ENCODE assay signal across 13 cellular contexts in the genomic region with DNA sequence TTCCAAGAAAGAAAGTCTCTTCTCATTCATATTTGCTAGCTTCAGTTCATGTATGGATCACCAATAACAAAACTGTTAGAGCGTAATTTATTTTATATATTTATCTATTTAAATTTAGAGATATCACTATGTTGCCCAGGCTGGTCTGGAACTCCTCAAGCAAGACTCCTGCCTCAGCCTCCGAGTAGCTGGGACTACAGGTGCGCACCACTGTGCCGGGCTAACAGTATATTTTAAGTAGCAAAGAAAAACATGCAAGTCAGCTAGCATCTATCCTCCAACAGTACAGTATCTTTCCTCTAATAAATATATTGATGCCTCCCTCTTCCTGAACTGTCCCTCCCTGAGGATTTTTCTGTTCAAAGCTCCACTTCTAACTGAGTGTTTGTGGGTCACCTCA. TPM values are rescaled to one million over a fixed set of nuclear protein-coding genes. Genes with fewer than 3 reads are reported as not detected.
DNase-seq lines count a peak whose midpoint lies in the region; ATAC-seq and TF ChIP-seq lines count a peak whose summit lies in the region.
"Had no signal": no experiment of that assay in that cellular context is flagged by ENCODE, and none has a peak within 500 bp of the region (broad histone marks: within the 10 kb centered on the region; RNA-seq: fewer than 3 reads in every experiment).

No MANE protein-coding gene starts in this region.

- H3K4me1 ChIP-seq in effector memory CD4-positive, alpha-beta T cell (ENCODE audit: control insufficient read depth, insufficient read depth, low read length, poor library complexity, severe bottlenecking): peaks cover 7% of the 10 kb centered on the region
- no peaks in the 10 kb centered on the region for H3K4me1 ChIP-seq in A673 (ENCODE audit: insufficient read depth, low read length, poor library complexity, severe bottlenecking)

- peak overlapping the region; percentile 79 for H3K27ac Mint-ChIP-seq in activated naive CD4-positive, alpha-beta T cell treated with anti-CD3 and anti-CD28 coated beads, Interleukin-2, amount 50 U/mL, for 24 hours
- H3K27ac Mint-ChIP-seq in activated naive CD4-positive, alpha-beta T cell treated with anti-CD3 and anti-CD28 coated beads, Interleukin-2, amount 50 U/mL, for 72 hours: no peak overlapping the region
- peak overlapping the region; percentile 84 to 93 for H3K27ac Mint-ChIP-seq in T-cell
- H3K27ac Mint-ChIP-seq in stimulated activated memory B cell treated with anti-CD40 and anti-IgM and Interleukin-4, amounts not matched to agents 10 μg/mL and 1 μg/mL and 100 μg/mL, for 72 hours: peak overlapping the region; percentile 88

- no peak overlapping the region for H3K4me3 ChIP-seq in effector memory CD4-positive, alpha-beta T cell (ENCODE audit: insufficient read depth, low read depth, low read length, poor library complexity, severe bottlenecking)
- no peak overlapping the region for H3K4me3 ChIP-seq in A673 (ENCODE audit: low read depth, low read length, poor library complexity, severe bottlenecking)
- H3K4me3 ChIP-seq: coronary artery, lung had no signal

- no peaks in the 10 kb centered on the region for H3K27me3 ChIP-seq in effector memory CD4-positive, alpha-beta T cell (replicated peaks; ENCODE audit: control insufficient read depth, insufficient read depth, low read length, poor library complexity, severe bottlenecking)
- H3K27me3 ChIP-seq in A673 (replicated peaks; ENCODE audit: insufficient read depth, low read depth, low read length, poor library complexity): no peaks in the 10 kb centered on the region

- H3K9me3 Mint-ChIP-seq in activated naive CD4-positive, alpha-beta T cell treated with anti-CD3 and anti-CD28 coated beads, Interleukin-2, amount 50 U/mL, for 24 hours: no peaks in the 10 kb centered on the region
- no peaks in the 10 kb centered on the region for H3K9me3 Mint-ChIP-seq in activated naive CD4-positive, alpha-beta T cell treated with anti-CD3 and anti-CD28 coated beads, Interleukin-2, amount 50 U/mL, for 72 hours
- no peaks in the 10 kb centered on the region for H3K9me3 Mint-ChIP-seq in T-cell
- H3K9me3 Mint-ChIP-seq in stimulated activated memory B cell treated with anti-CD40 and anti-IgM and Interleukin-4, amounts not matched to agents 10 μg/mL and 1 μg/mL and 100 μg/mL, for 72 hours: no peaks in the 10 kb centered on the region

- intact Hi-C loops in A673 (cut with micrococcal nuclease; ENCODE audit: unreplicated experiment): no loop called here

- peaks cover 4% of the 10 kb centered on the region for H3K36me3 Mint-ChIP-seq in activated naive CD4-positive, alpha-beta T cell treated with anti-CD3 and anti-CD28 coated beads, Interleukin-2, amount 50 U/mL, for 24 hours
- peaks cover 0 to 2% of the 10 kb centered on the region in 2 donors for H3K36me3 Mint-ChIP-seq in activated naive CD4-positive, alpha-beta T cell treated with anti-CD3 and anti-CD28 coated beads, Interleukin-2, amount 50 U/mL, for 72 hours
- H3K36me3 Mint-ChIP-seq in T-cell: peaks cover 3% of the 10 kb centered on the region
- H3K36me3 Mint-ChIP-seq in stimulated activated memory B cell treated with anti-CD40 and anti-IgM and Interleukin-4, amounts not matched to agents 10 μg/mL and 1 μg/mL and 100 μg/mL, for 72 hours: peaks cover 30% of the 10 kb centered on the region

- POLR2A ChIA-PET in T-cell (lab: Charles Lee) (no interaction called here), A673 (lab: Charles Lee; ENCODE audit: low non-redundant PET) (interaction anchor here (0.6 kb wide), 1 partner anchor 50 kb away, joined by 7 read pairs; no protein-coding TSS in a partner anchor)

- DNase-seq in activated naive CD4-positive, alpha-beta T cell treated with anti-CD3 and anti-CD28 coated beads, Interleukin-2, amount 50 U/mL, for 72 hours (ENCODE audit: low spot score in 2 of 2): no peak
- DNase-seq in T-cell: no peak
- DNase-seq in effector memory CD4-positive, alpha-beta T cell: no peak
- DNase-seq in A673 (ENCODE audit: low spot score): no peak
- DNase-seq in stimulated activated naive CD4-positive, alpha-beta T cell treated with Interleukin-2 at 50 U/mL for 16 hours (lab: John Stamatoyannopoulos, UW): no peak
- DNase-seq in occipital lobe (lab: John Stamatoyannopoulos, UW): no peak
- DNase-seq: amniotic stem cell, DMS79, NCI-H446 treated with DMSO at 0.1 percent for 48 hours had no signal

- H3K36me3 ChIP-seq in effector memory CD4-positive, alpha-beta T cell (ENCODE audit: control insufficient read depth, insufficient read depth, low read length): no peaks in the 10 kb centered on the region
- H3K36me3 ChIP-seq in A673 (ENCODE audit: insufficient read depth, low read length, poor library complexity, severe bottlenecking): no peaks in the 10 kb centered on the region

- ATAC-seq in activated naive CD4-positive, alpha-beta T cell treated with anti-CD3 and anti-CD28 coated beads, Interleukin-2, amount 50 U/mL, for 72 hours: no peak
- no peak for ATAC-seq in T-cell (replicated peaks in 1 of 4)
- no peak for ATAC-seq in stimulated activated memory B cell treated with anti-CD40 and anti-IgM and Interleukin-4, amounts not matched to agents 10 μg/mL and 1 μg/mL and 100 μg/mL, for 72 hours

- BruUV-seq in A673 (replicated peaks; lab: Mats Ljungman, UMichigan): no TSS peak

- peak overlapping the region; percentile 54 for H3K4me3 Mint-ChIP-seq in activated naive CD4-positive, alpha-beta T cell treated with anti-CD3 and anti-CD28 coated beads, Interleukin-2, amount 50 U/mL, for 24 hours
- H3K4me3 Mint-ChIP-seq in T-cell: peak overlapping the region in 2 of 3 donors; percentile 37 to 55
- H3K4me3 Mint-ChIP-seq in stimulated activated memory B cell treated with anti-CD40 and anti-IgM and Interleukin-4, amounts not matched to agents 10 μg/mL and 1 μg/mL and 100 μg/mL, for 72 hours: peak overlapping the region; percentile 71

- no peaks in the 10 kb centered on the region for H3K9me3 ChIP-seq in effector memory CD4-positive, alpha-beta T cell (ENCODE audit: control insufficient read depth, low read length)
- no peaks in the 10 kb centered on the region for H3K9me3 ChIP-seq in A673 (ENCODE audit: low read depth, low read length, poor library complexity, severe bottlenecking)

- H3K4me1 Mint-ChIP-seq in activated naive CD4-positive, alpha-beta T cell treated with anti-CD3 and anti-CD28 coated beads, Interleukin-2, amount 50 U/mL, for 24 hours: peaks cover 45% of the 10 kb centered on the region
- H3K4me1 Mint-ChIP-seq in T-cell: peaks cover 45 to 56% (median 55%) of the 10 kb centered on the region in 3 donors
- H3K4me1 Mint-ChIP-seq in stimulated activated memory B cell treated with anti-CD40 and anti-IgM and Interleukin-4, amounts not matched to agents 10 μg/mL and 1 μg/mL and 100 μg/mL, for 72 hours: peaks cover 68% of the 10 kb centered on the region

- TF ChIP-seq CTCF in A673 (conservative IDR thresholded peaks at IDR 0.05; ENCODE audit: low read depth, low read length): no peak

- CTCF ChIA-PET in T-cell (lab: Charles Lee) (no interaction called here), A673 (lab: Charles Lee) (no interaction called here)

- H3K27ac ChIP-seq in effector memory CD4-positive, alpha-beta T cell (ENCODE audit: insufficient read depth, low read length, poor library complexity, severe bottlenecking): peak overlapping the region; percentile 11
- H3K27ac ChIP-seq in A673 (ENCODE audit: low read depth, low read length, poor library complexity, severe bottlenecking): no peak overlapping the region

- no peaks in the 10 kb centered on the region for H3K27me3 Mint-ChIP-seq in activated naive CD4-positive, alpha-beta T cell treated with anti-CD3 and anti-CD28 coated beads, Interleukin-2, amount 50 U/mL, for 24 hours
- no peaks in the 10 kb centered on the region for H3K27me3 Mint-ChIP-seq in T-cell
- H3K27me3 Mint-ChIP-seq in stimulated activated memory B cell treated with anti-CD40 and anti-IgM and Interleukin-4, amounts not matched to agents 10 μg/mL and 1 μg/mL and 100 μg/mL, for 72 hours: no peaks in the 10 kb centered on the region

RNA-seq across cellular contexts. Expression of a gene that starts 21.5 kb away (rescaled TPM):
- 10 to 100 TPM; 34.2 to 52.7 TPM for total RNA-seq in activated naive CD4-positive, alpha-beta T cell treated with anti-CD3 and anti-CD28 coated beads, Interleukin-2, amount 50 U/mL, for 72 hours
- total RNA-seq in T-cell (10 to 100 TPM; 27.9 to 35.8 (median 30.9) TPM), A673 (2021) (15.6 and 23.9 TPM in 2 replicates), occipital lobe (16.7 TPM)

Comparison
In these comparisons a context has a peak if more than half of its experiments do, and no peak if none do; other contexts are left out.
1. H3K27ac Mint-ChIP-seq: peak in activated naive CD4-positive, alpha-beta T cell treated with anti-CD3 and anti-CD28 coated beads, Interleukin-2, amount 50 U/mL, for 24 hours (single experiment), T-cell (2 of 2) and stimulated activated memory B cell treated with anti-CD40 and anti-IgM and Interleukin-4, amounts not matched to agents 10 μg/mL and 1 μg/mL and 100 μg/mL, for 72 hours (single experiment); none in activated naive CD4-positive, alpha-beta T cell treated with anti-CD3 and anti-CD28 coated beads, Interleukin-2, amount 50 U/mL, for 72 hours (0 of 2).
2. Peak in every context shown above with its lines, with median percentiles within 50 percentile points of each other: H3K4me3 Mint-ChIP-seq.